10 cellular contexts compared by ENCODE assay signal in the genomic region with DNA sequence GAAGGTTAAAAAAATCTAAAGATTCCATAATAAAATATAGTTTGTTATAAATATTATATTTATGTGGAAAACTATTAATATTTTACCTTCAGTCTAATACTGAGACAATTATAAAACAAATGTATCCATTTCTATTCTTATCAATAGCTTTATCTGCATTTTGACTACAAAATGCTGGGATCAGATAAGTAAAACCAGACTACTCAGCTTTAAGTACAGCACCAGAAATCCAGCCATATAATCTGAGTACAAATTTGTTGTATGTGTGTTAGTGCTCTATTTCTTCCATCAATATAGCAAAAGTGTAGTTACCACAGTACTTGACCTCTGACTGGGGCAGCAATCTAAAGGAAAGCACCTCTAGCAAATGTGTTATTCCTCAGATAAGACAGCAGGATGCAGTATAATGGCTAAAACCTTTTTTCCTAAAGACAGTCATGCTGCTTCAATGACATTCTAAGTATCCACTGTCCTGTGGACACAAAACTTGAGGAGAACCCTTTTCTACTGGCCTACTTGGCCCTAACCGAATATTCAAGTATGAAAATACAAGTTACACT.
DNase-seq lines count a peak whose midpoint lies in the region; TF ChIP-seq lines count a peak whose summit lies in the region.
"Had no signal": no experiment of that assay in that cellular context is flagged by ENCODE, and none has a peak within 500 bp of the region (broad histone marks: within the 10 kb centered on the region; RNA-seq: fewer than 3 reads in every experiment).

No MANE protein-coding gene starts in this region.

- H3F3A ChIP-seq in GM23248 (ENCODE audit: insufficient read depth), result peaks cover 19% of the 10 kb centered on the region; the same call in 1 of the 2 replicates

- 0 out of 2 replicates have a peak, but pooled peaks cover 3% of the 10 kb centered on the region for H3K36me3 ChIP-seq in GM23248 (ENCODE audit: low read depth)

- H4K20me1 ChIP-seq in GM23248 (ENCODE audit: insufficient read depth), result no peaks in the 10 kb centered on the region

- no peak overlapping the region for H2AFZ ChIP-seq in GM23248

- no peak overlapping the region for H3K9ac ChIP-seq in GM23248

- H3K27me3 ChIP-seq in GM23248 (replicated peaks; ENCODE audit: insufficient read depth), result no peaks in the 10 kb centered on the region

- peaks cover 8% of the 10 kb centered on the region for H3K4me1 ChIP-seq in GM23248 (ENCODE audit: insufficient read depth)

- DNase-seq in A172 (ENCODE audit: low spot score) (peak; percentile 25), GM23248 (peak; percentile 29), RKO (ENCODE audit: low spot score) (peak; percentile 53), epithelial cell of esophagus (ENCODE audit: low read depth) (peak; percentile 24), T-helper 1 cell (no peak), putamen (ENCODE audit: low spot score) (no peak), GM19240 (ENCODE audit: insufficient read length, low spot score) (no peak), medulla oblongata (ENCODE audit: extremely low spot score) (no peak)
- DNase-seq: aorta, NCI-H1436 treated with DMSO at 0.1 percent for 48 hours had no signal

- WGBS in GM23248 (ENCODE audit: low coverage in 1 of 2, low lambda C conversion rate in 2 of 2, missing lambda C conversion rate in 2 of 2), 2 experiments, result 50% methylated on average over 1 of the region's 1 CpG

- H3K4me2 ChIP-seq in GM23248 (ENCODE audit: unreplicated experiment), result no peak overlapping the region

- H3K9me2 ChIP-seq in GM23248 (ENCODE audit: insufficient read depth), result no peaks in the 10 kb centered on the region

- no peaks in the 10 kb centered on the region for H3K9me3 ChIP-seq in GM23248 (ENCODE audit: low read depth)

- H3K4me3 ChIP-seq in GM23248, result no peak overlapping the region
- H3K4me3 ChIP-seq in epithelial cell of esophagus (ENCODE audit: low read length), result no peak overlapping the region

- in situ Hi-C loops in GM23248 (cut with MboI), result no loop called here

- peak; percentile 6 for TF ChIP-seq CTCF in epithelial cell of esophagus (IDR thresholded peaks at IDR 0.05; ENCODE audit: insufficient read depth, low read depth, low read length, missing control alignments)

- no peak overlapping the region; the same call in 1 of the 2 replicates for H3K27ac ChIP-seq in GM23248

- peaks cover 87% of the 10 kb centered on the region for H3K79me2 ChIP-seq in GM23248 (ENCODE audit: insufficient read depth)

Comparison
In these comparisons a context has a peak if more than half of its experiments do, and no peak if none do; other contexts are left out.
1. DNase-seq: peak in A172 (single experiment), GM23248 (single experiment), RKO (single experiment) and epithelial cell of esophagus (single experiment); none in T-helper 1 cell (0 of 5), putamen (single experiment), GM19240 (single experiment) and medulla oblongata (single experiment).